11 cellular contexts compared by ENCODE assay signal in the genomic region with DNA sequence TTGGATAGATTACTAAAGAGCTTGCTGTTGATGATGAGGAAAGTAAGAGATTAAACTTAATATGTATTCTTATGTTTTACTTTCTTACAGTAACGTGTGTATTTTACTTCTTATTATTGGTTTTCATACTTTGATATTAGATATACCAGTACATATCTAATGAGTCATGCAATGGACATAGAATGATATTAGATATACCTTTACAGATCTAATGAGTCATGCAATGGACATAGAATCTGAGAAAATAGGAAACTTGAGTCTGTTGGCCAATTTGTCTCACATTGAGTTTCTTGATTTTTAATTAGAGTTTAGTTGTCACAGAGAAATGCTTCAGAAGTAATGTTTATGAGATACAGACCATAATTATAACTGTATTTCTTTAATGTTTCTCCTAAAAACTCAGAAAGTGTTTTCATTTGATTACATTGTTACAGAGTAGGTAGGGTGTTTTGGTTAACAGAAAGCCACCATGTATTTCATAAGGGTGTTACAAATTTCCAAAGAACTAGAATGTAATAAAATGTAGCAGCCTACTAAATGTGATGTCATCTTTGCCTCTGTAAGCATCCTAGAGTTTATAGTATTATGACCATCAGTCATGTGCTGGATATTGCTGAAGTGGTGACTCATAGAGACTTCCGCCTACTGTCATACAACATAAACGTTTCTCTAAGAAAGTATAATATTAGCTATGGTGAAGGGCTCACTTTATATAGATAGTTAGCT. TPM values are rescaled to one million over a fixed set of nuclear protein-coding genes. Genes with fewer than 3 reads are reported as not detected.
DNase-seq lines count a peak whose midpoint lies in the region; ATAC-seq, FAIRE-seq and TF ChIP-seq lines count a peak whose summit lies in the region.
"Had no signal": no experiment of that assay in that cellular context is flagged by ENCODE, and none has a peak within 500 bp of the region (broad histone marks: within the 10 kb centered on the region; RNA-seq: fewer than 3 reads in every experiment).

No MANE protein-coding gene starts in this region.

- 48% methylated on average over 3 of the region's 3 CpGs for WGBS in A549 (ENCODE audit: missing lambda C conversion rate)

- 0 out of 6 replicates have a peak, but pooled peaks of 1 of the 2 experiments have one; percentile 44 for ATAC-seq in A549
- no peak for ATAC-seq in HG03378 (IDR thresholded peaks at IDR 0.05; ENCODE audit: unreplicated experiment)

- no peak for TF ChIP-seq POLR2A in A549 (IDR thresholded peaks at IDR 0.05; ENCODE audit: low read length)

- TF ChIP-seq CTCF in A549 (IDR thresholded peaks at IDR 0.05), result no peak

- TF ChIP-seq EP300 in A549 (IDR thresholded peaks at IDR 0.05), result no peak

- peak; percentile 43 for FAIRE-seq in A549 (lab: Jason Lieb, UNC)

- CTCF ChIA-PET in A549 (lab: Yijun Ruan, JAX), result interaction anchor here (2.1 kb wide), 1 partner anchor 21 kb away, joined by 5 read pairs; no protein-coding TSS in a partner anchor

- DNase-seq in A549 (ENCODE audit: low read depth in 1 of 2, low spot score in 1 of 2) (peak; percentile 28 to 50), HCEC 1CT (peak; percentile 95), SHP77 treated with DMSO at 0.1 percent for 48 hours (lab: John Stamatoyannopoulos, UW) (peak; percentile 7), fibroblast of the conjunctiva (ENCODE audit: low read depth) (peak; percentile 64), iPS-NIHi11 (ENCODE audit: low spot score) (no peak)
- no peak for DNase-seq in stimulated activated CD4-positive, alpha-beta T cell treated with anti-CD3 and anti-CD28 coated beads, Interleukin-1b, Interleukin-23, amount 100 ng/mL, for 48 hours
- no peak for DNase-seq in effector CD8-positive, alpha-beta T cell (lab: John Stamatoyannopoulos, UW)
- DNase-seq: CD4-positive, alpha-beta memory T cell; NCI-H1417 had no signal

- H3K27ac ChIP-seq in A549, result no peak overlapping the region
- H3K27ac ChIP-seq: suprapubic skin had no signal

- POLR2A ChIA-PET in A549 (lab: Yijun Ruan, JAX), result no interaction called here

- peak overlapping the region; percentile 30; the same call in 2 of the 3 replicates for H3K4me2 ChIP-seq in A549

- H3K4me1 ChIP-seq in A549, result peaks cover 27% of the 10 kb centered on the region

- H3K9me3 ChIP-seq in A549, result no peaks in the 10 kb centered on the region
- H3K9me3 ChIP-seq: suprapubic skin had no signal

- no peak for TF ChIP-seq RAD21 in A549 (conservative IDR thresholded peaks at IDR 0.05 in 1 of 2, IDR thresholded peaks at IDR 0.05 in 1 of 2)

- H3K4me3 ChIP-seq in A549, result no peak overlapping the region
- H3K4me3 ChIP-seq: suprapubic skin had no signal

TF ChIP-seq in A549, 52 proteins besides CTCF, POLR2A, EP300 and RAD21:
- TF ChIP-seq GATA3 (IDR thresholded peaks at IDR 0.05; ENCODE audit: borderline replicate concordance), result no peak
- peak; percentile 38 for TF ChIP-seq JUNB (IDR thresholded peaks at IDR 0.05)
- peak; percentile 43; the same call in 1 of the 2 replicates for TF ChIP-seq BHLHE40 (IDR thresholded peaks at IDR 0.05; ENCODE audit: low read depth, low read length)
- no peak for TF ChIP-seq FOSL2 (IDR thresholded peaks at IDR 0.05)
- peak; percentile 91 for TF ChIP-seq FOSL2 (CRISPR knock-in tag; IDR thresholded peaks at IDR 0.05)

RNA-seq across cellular contexts. Expression of a gene that starts 3.0 kb away (rescaled TPM):
- polyA plus RNA-seq in A549 (2011; rRNA removed) (11.8 and 17.2 TPM in 2 replicates), A549 (2017; fragmentation: RNase III; extraction: RNeasy Plus Mini Kit Qiagen cat#74134 plus additional on column Dnase treatment) (6.4 to 7.2 TPM (median 7.1 TPM) in 3 replicates)
- 2.0 and 2.6 TPM in 2 replicates for polyA plus RNA-seq in A549 (2012; cell fraction: cytosol; rRNA removed)
- 3.3 and 3.9 TPM in 2 replicates for polyA plus RNA-seq in A549 (2012; cell fraction: nucleus; rRNA removed)
- 9.7 and 12.8 TPM in 2 replicates for polyA minus RNA-seq in A549 (2011; rRNA and poly(A)+ RNA removed)
- polyA plus RNA-seq: CD4-positive, alpha-beta memory T cell had no signal

Comparison
In these comparisons a context has a peak if more than half of its experiments do, and no peak if none do; other contexts are left out.
1. DNase-seq: peak in A549 (2 of 2), HCEC 1CT (single experiment), SHP77 treated with DMSO at 0.1 percent for 48 hours (single experiment) and fibroblast of the conjunctiva (single experiment); none in stimulated activated CD4-positive, alpha-beta T cell treated with anti-CD3 and anti-CD28 coated beads, Interleukin-1b, Interleukin-23, amount 100 ng/mL, for 48 hours (single experiment), iPS-NIHi11 (single experiment) and effector CD8-positive, alpha-beta T cell (single experiment).